Comparison of ENCODE assay signal across 17 cellular contexts in the genomic region with DNA sequence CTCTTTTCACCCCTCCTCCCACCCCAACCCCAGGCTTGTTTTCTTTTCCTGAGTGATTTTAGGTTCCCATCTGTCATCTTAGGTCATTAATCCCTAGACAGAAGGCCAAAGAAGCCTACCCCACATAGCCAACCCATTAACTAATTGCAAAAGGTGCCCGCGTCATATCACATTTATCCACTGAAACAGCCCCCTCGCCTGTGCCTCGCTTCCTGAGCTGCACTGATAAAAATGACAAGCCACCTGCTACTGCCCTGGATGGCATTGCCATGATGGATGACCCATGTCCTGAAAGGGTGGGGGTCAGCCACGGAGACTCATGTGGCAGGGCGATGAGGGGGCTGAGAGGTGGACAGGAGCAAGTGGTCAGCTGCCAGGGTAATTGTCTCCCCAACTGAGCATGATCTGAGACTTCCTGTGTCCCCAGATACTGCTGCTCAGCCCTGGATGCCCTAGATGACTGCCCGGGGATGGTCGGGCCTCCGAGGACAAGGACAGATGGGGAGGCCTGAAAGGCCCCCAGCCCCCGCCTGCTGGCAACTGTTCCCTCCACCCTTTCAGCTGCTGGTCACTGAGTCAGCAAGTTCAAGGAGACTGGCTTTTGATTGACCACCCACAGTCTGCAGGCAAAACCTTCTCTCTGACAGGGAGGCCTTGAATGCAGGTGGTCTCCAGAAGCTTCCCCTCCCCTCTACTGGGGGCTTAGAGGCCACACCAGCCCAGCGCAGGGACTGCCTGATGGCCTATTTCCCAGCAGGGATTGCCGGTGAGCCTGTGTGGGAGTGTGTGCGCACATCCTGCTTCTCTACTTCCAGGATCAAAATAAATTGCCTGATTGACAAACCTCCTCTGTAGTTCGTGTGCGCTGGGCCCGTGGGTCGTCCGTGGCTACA.
"Had no signal": no experiment of that assay in that cellular context is flagged by ENCODE, and none has a peak within 500 bp of the region (broad histone marks: within the 10 kb centered on the region; RNA-seq: fewer than 3 reads in every experiment).

No MANE protein-coding gene starts in this region.

- H2AFZ ChIP-seq: hepatocyte had no signal

- H3K27me3 Mint-ChIP-seq: activated CD4-positive, alpha-beta memory T cell treated with anti-CD3 and anti-CD28 coated beads for 36 hours; naive thymus-derived CD8-positive, alpha-beta T cell had no signal

- H3K4me2 ChIP-seq: hepatocyte had no signal

- H3K9me3 ChIP-seq: body of pancreas, esophagus squamous epithelium, upper lobe of right lung had no signal

- H3K36me3 Mint-ChIP-seq: activated CD4-positive, alpha-beta memory T cell treated with anti-CD3 and anti-CD28 coated beads for 36 hours; naive thymus-derived CD8-positive, alpha-beta T cell had no signal

- H3K36me3 ChIP-seq: esophagus squamous epithelium, upper lobe of right lung had no signal

- H3K4me3 Mint-ChIP-seq: activated B cell treated with CpG ODN at 0.5 μM for 24 hours; activated CD4-positive, alpha-beta memory T cell treated with anti-CD3 and anti-CD28 coated beads for 36 hours; activated naive CD8-positive, alpha-beta T cell treated with anti-CD3 and anti-CD28 coated beads for 36 hours; effector memory CD8-positive, alpha-beta T cell; naive thymus-derived CD8-positive, alpha-beta T cell had no signal

- H3K27ac Mint-ChIP-seq: activated B cell treated with CpG ODN at 0.5 μM for 24 hours; activated naive CD8-positive, alpha-beta T cell treated with anti-CD3 and anti-CD28 coated beads for 36 hours; effector memory CD8-positive, alpha-beta T cell; naive thymus-derived CD8-positive, alpha-beta T cell had no signal

- ATAC-seq: body of pancreas; effector memory CD8-positive, alpha-beta T cell; naive thymus-derived CD8-positive, alpha-beta T cell; upper lobe of right lung had no signal

- H3K4me1 Mint-ChIP-seq: activated B cell treated with CpG ODN at 0.5 μM for 24 hours; activated naive CD8-positive, alpha-beta T cell treated with anti-CD3 and anti-CD28 coated beads for 36 hours had no signal

- FAIRE-seq: TTC549 had no signal

- H3K9me3 Mint-ChIP-seq: activated B cell treated with CpG ODN at 0.5 μM for 24 hours; activated CD4-positive, alpha-beta memory T cell treated with anti-CD3 and anti-CD28 coated beads for 36 hours; activated naive CD8-positive, alpha-beta T cell treated with anti-CD3 and anti-CD28 coated beads for 36 hours; effector memory CD8-positive, alpha-beta T cell had no signal

- H3K79me2 ChIP-seq: hepatocyte had no signal

- DNase-seq: activated B cell treated with CpG ODN at 0.5 μM for 24 hours; activated CD4-positive, alpha-beta memory T cell treated with anti-CD3 and anti-CD28 coated beads for 36 hours; activated CD4-positive, alpha-beta T cell treated with anti-CD3 and anti-CD28 coated beads for 4 hours; activated naive CD4-positive, alpha-beta T cell; activated naive CD8-positive, alpha-beta T cell treated with anti-CD3 and anti-CD28 coated beads for 36 hours; activated T-cell treated with anti-CD3 and anti-CD28 coated beads for 4 hours; amniotic stem cell; body of pancreas; effector memory CD8-positive, alpha-beta T cell; esophagus squamous epithelium; mesenchymal stem cell; naive thymus-derived CD8-positive, alpha-beta T cell; stimulated activated CD8-positive, alpha-beta memory T cell treated with anti-CD3 and anti-CD28 coated beads, Interleukin-4, amount 100 ng/mL, for 48 hours; stimulated activated naive CD4-positive, alpha-beta T cell; upper lobe of right lung had no signal

- H3K4me3 ChIP-seq: body of pancreas, esophagus squamous epithelium, hepatocyte, upper lobe of right lung had no signal

- H3K27ac ChIP-seq: body of pancreas, esophagus squamous epithelium, hepatocyte, upper lobe of right lung had no signal

- H3K4me1 ChIP-seq: body of pancreas, esophagus squamous epithelium, upper lobe of right lung had no signal

- H3K27me3 ChIP-seq: body of pancreas, esophagus squamous epithelium, hepatocyte, upper lobe of right lung had no signal
